ENCODE assay signal across 8 cellular contexts in the genomic region with DNA sequence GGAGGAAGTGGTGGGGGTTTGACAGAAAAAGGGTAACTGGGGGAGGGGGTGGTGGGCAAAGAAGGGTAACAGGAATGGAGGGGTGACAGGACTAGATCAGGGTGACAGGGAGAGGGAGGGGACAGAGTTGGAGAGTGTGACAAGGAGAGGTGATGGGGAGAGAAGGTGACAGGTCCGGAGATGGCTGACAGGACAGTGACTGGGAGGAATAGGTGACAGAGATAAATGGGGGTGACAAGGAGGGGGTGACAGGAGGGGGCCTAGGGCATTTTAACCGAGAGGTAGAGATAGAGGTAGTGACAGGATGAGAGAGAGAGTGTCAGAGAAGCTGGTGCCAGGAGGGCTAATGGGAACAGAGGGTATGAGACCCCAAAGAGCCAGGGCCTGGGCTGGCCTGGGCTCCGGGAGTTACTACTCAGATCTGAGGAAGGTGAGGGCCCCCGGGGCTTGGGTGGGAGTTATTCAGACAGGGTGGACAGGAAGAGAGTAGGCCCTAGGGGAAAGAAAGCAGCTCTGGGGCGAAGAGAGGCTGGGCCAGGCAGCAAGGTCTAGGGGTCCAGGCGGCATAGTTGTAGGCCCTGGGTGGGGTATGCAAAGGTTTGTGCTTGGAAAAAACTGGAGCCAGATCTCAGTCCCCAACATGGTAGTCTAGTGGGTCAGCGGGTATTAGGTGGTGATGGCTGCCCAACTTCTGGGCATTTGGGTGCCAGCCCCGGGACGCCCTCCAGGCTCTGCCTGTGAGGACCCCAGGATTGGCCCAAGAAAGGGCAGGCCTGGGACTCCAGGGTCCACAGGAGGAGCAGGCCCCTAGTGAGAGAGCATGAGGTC. TPM values are rescaled to one million over a fixed set of nuclear protein-coding genes. Genes with fewer than 3 reads are reported as not detected.
DNase-seq lines count a peak whose midpoint lies in the region; ATAC-seq and TF ChIP-seq lines count a peak whose summit lies in the region.

No MANE protein-coding gene starts in this region.

- H3K4me1 Mint-ChIP-seq in activated CD8-positive, alpha-beta memory T cell treated with anti-CD3 and anti-CD28 coated beads, Interleukin-2, amount 10 ng/mL, durations not matched to agents 7 days and 5 days = peaks cover 30% of the 10 kb centered on the region

- peaks cover 9% of the 10 kb centered on the region for H3K36me3 Mint-ChIP-seq in activated CD8-positive, alpha-beta memory T cell treated with anti-CD3 and anti-CD28 coated beads, Interleukin-2, amount 10 ng/mL, durations not matched to agents 7 days and 5 days

- H3K4me3 Mint-ChIP-seq in activated CD8-positive, alpha-beta memory T cell treated with anti-CD3 and anti-CD28 coated beads, Interleukin-2, amount 10 ng/mL, durations not matched to agents 7 days and 5 days = no peak overlapping the region

- H3K27ac ChIP-seq in adrenal gland (peak overlapping the region; percentile 86 to 96 (median 92)), testis (peak overlapping the region; percentile 91)

- no peak for DNase-seq in activated CD8-positive, alpha-beta memory T cell treated with anti-CD3 and anti-CD28 coated beads, Interleukin-2, amount 10 ng/mL, durations not matched to agents 7 days and 5 days
- no peak for DNase-seq in activated CD8-positive, alpha-beta memory T cell treated with anti-CD3 and anti-CD28 coated beads, Interleukin-2, amount 50 U/mL, for 48 hours
- DNase-seq in adrenal gland = peak in 5 of 7 donors; percentile 45 to 68 (median 49)
- DNase-seq in left colon = peak; percentile 39 to 46
- DNase-seq in testis = no peak
- no peak for DNase-seq in NK-92 treated with Interleukin-12 subunit alpha and Interleukin-12 subunit beta, amount 100 ng/mL, for 24 hours (lab: John Stamatoyannopoulos, UW)

- intact Hi-C loops in adrenal gland (cut with DNase I) = loop anchor here in 1 of 2 donors (2.0 kb wide), 1 partner anchor 15 kb away; a partner anchor contains a TSS
- intact Hi-C loops in left colon (cut with DNase I, micrococcal nuclease) = no loop called here
- intact Hi-C loops in testis (cut with DNase I; ENCODE audit: low total_unique reads) = no loop called here

- no peak for TF ChIP-seq POLR2A in adrenal gland (IDR thresholded peaks at IDR 0.05)
- no peak for TF ChIP-seq POLR2A in testis (IDR thresholded peaks at IDR 0.05)

- H3K9me3 ChIP-seq in adrenal gland (replicated peaks in 1 of 3) (no peaks in the 10 kb centered on the region), testis (no peaks in the 10 kb centered on the region)

- CTCF ChIA-PET in activated CD8-positive, alpha-beta memory T cell treated with anti-CD3 and anti-CD28 coated beads, Interleukin-2, amount 10 ng/mL, durations not matched to agents 7 days and 5 days (lab: Charles Lee) = interaction anchor here (0.9 to 3.2 kb wide), 14 partner anchors 9 to 161 kb away, joined by 3 to 44 read pairs (median 5); a partner anchor contains a TSS

- no peaks in the 10 kb centered on the region for H3K27me3 Mint-ChIP-seq in activated CD8-positive, alpha-beta memory T cell treated with anti-CD3 and anti-CD28 coated beads, Interleukin-2, amount 10 ng/mL, durations not matched to agents 7 days and 5 days

- TF ChIP-seq CTCF in adrenal gland (IDR thresholded peaks at IDR 0.05) (no peak), testis (IDR thresholded peaks at IDR 0.05) (no peak)

- H3K27me3 ChIP-seq in adrenal gland = no peaks in the 10 kb centered on the region
- no peaks in the 10 kb centered on the region for H3K27me3 ChIP-seq in testis

- peak overlapping the region; percentile 99 for H3K27ac Mint-ChIP-seq in activated CD8-positive, alpha-beta memory T cell treated with anti-CD3 and anti-CD28 coated beads, Interleukin-2, amount 10 ng/mL, durations not matched to agents 7 days and 5 days

- 13 to 31% (median 28%) methylated on average over 6 to 9 of the region's 9 CpGs for WGBS in adrenal gland, 4 donors
- WGBS in testis, 2 donors = 36 to 42% methylated on average over 9 of the region's 9 CpGs

- H3K4me1 ChIP-seq in adrenal gland (replicated peaks in 1 of 2) = peaks cover 24 to 31% of the 10 kb centered on the region in 2 donors
- peaks cover 19% of the 10 kb centered on the region for H3K4me1 ChIP-seq in testis

- no peak for ATAC-seq in activated CD8-positive, alpha-beta memory T cell treated with anti-CD3 and anti-CD28 coated beads, Interleukin-2, amount 10 ng/mL, durations not matched to agents 7 days and 5 days
- ATAC-seq in left colon = no peak
- ATAC-seq in HG02623 (IDR thresholded peaks at IDR 0.05; ENCODE audit: unreplicated experiment) = no peak
- no peak for ATAC-seq in GM18873 (IDR thresholded peaks at IDR 0.05; ENCODE audit: low FRiP score, unreplicated experiment)

- peak overlapping the region in 2 of 4 donors; percentile 56 to 81 for H3K4me3 ChIP-seq in adrenal gland
- peak overlapping the region; percentile 68 to 84 for H3K4me3 ChIP-seq in testis

- H3K9me3 Mint-ChIP-seq in activated CD8-positive, alpha-beta memory T cell treated with anti-CD3 and anti-CD28 coated beads, Interleukin-2, amount 10 ng/mL, durations not matched to agents 7 days and 5 days (ENCODE audit: low read depth) = no peaks in the 10 kb centered on the region

- H3K36me3 ChIP-seq in adrenal gland (replicated peaks in 1 of 2) (peaks cover 0 to 33% of the 10 kb centered on the region in 2 donors), testis (ENCODE audit: low read depth, missing control alignments) (no peaks in the 10 kb centered on the region)

RNA-seq across cellular contexts. Expression of a gene that starts 0.7 kb away (rescaled TPM):
- total RNA-seq in activated CD8-positive, alpha-beta memory T cell treated with anti-CD3 and anti-CD28 coated beads, Interleukin-2, amount 10 ng/mL, durations not matched to agents 7 days and 5 days = 10 to 100 TPM; 67.3 to 77.3 TPM
- total RNA-seq in adrenal gland = 100 to 1,000 TPM in 1 of 8 donors, 10 to 100 TPM in 7; 48.7 to 119 (median 72.7) TPM
- polyA plus RNA-seq in adrenal gland = 100 to 1,000 TPM in 1 of 3 donors, 10 to 100 TPM in 2; 13.3 to 171 (median 61.7) TPM
- total RNA-seq in left colon = 10 to 100 TPM; 43.0 to 47.9 TPM
- total RNA-seq in testis = 100 to 1,000 TPM; 163 to 181 TPM
- polyA plus RNA-seq in testis (ENCODE audit: insufficient read depth, low read depth, low replicate concordance) = 95.6 TPM

RNA-seq across cellular contexts. Expression of a gene that starts 14.8 kb away (rescaled TPM):
- total RNA-seq in activated CD8-positive, alpha-beta memory T cell treated with anti-CD3 and anti-CD28 coated beads, Interleukin-2, amount 10 ng/mL, durations not matched to agents 7 days and 5 days = 10 to 100 TPM; 43.5 to 58.7 TPM
- 10 to 100 TPM; 27.0 to 71.2 (median 55.1) TPM for total RNA-seq in adrenal gland
- 100 to 1,000 TPM in 1 of 3 donors, 10 to 100 TPM in 2; 14.3 to 147 (median 44.1) TPM for polyA plus RNA-seq in adrenal gland
- 10 to 100 TPM; 40.8 to 50.1 TPM for total RNA-seq in left colon
- 100 to 1,000 TPM in 1 of 2 donors, 10 to 100 TPM in 1; 85.4 to 120 TPM for total RNA-seq in testis
- polyA plus RNA-seq in testis (ENCODE audit: insufficient read depth, low read depth, low replicate concordance) = 59.6 TPM

RNA-seq across cellular contexts. Expression of a gene that starts 27.3 kb away (rescaled TPM):
- total RNA-seq in activated CD8-positive, alpha-beta memory T cell treated with anti-CD3 and anti-CD28 coated beads, Interleukin-2, amount 10 ng/mL, durations not matched to agents 7 days and 5 days = 10 to 100 TPM; 47.3 to 53.8 TPM
- total RNA-seq in adrenal gland = 10 to 100 TPM; 19.5 to 61.9 (median 45.1) TPM
- 10 to 100 TPM; 51.0 to 94.9 (median 65.5) TPM for polyA plus RNA-seq in adrenal gland
- 10 to 100 TPM; 40.9 to 43.3 TPM for total RNA-seq in left colon
- total RNA-seq in testis = 10 to 100 TPM; 54.3 to 64.3 TPM
- 98.1 TPM for polyA plus RNA-seq in testis (ENCODE audit: insufficient read depth, low read depth, low replicate concordance)

RNA-seq across cellular contexts. Expression of a gene that starts 32.2 kb away (rescaled TPM):
- total RNA-seq in activated CD8-positive, alpha-beta memory T cell treated with anti-CD3 and anti-CD28 coated beads, Interleukin-2, amount 10 ng/mL, durations not matched to agents 7 days and 5 days = 1 to 10 TPM in 1 of 2 experiments, under 1 TPM in 1; 0.89 to 1.1 TPM
- total RNA-seq in adrenal gland (1 to 10 TPM in 7 of 8 donors, under 1 TPM in 1; 0.78 to 2.5 (median 1.6) TPM), left colon (under 1 TPM; 0.49 to 0.50 TPM), testis (10 to 100 TPM; 16.8 to 18.3 TPM)
- polyA plus RNA-seq in adrenal gland (1 to 10 TPM in 2 of 3 donors, under 1 TPM in 1; 0.51 to 2.3 (median 1.2) TPM), testis (ENCODE audit: insufficient read depth, low read depth, low replicate concordance) (37.4 TPM)

RNA-seq across cellular contexts. Expression of a gene that starts 32.7 kb away (rescaled TPM):
- total RNA-seq in activated CD8-positive, alpha-beta memory T cell treated with anti-CD3 and anti-CD28 coated beads, Interleukin-2, amount 10 ng/mL, durations not matched to agents 7 days and 5 days = 10 to 100 TPM; 38.0 to 38.9 TPM
- total RNA-seq in adrenal gland (10 to 100 TPM; 22.7 to 41.3 (median 33.4) TPM), left colon (10 to 100 TPM; 25.9 to 40.5 TPM), testis (10 to 100 TPM; 50.7 to 66.7 TPM)
- polyA plus RNA-seq in adrenal gland (10 to 100 TPM; 15.9 to 56.4 (median 37.0) TPM), testis (ENCODE audit: insufficient read depth, low read depth, low replicate concordance) (45.1 TPM)

Comparison
In these comparisons a context has a peak if more than half of its experiments do, and no peak if none do; other contexts are left out.
1. DNase-seq: peak in adrenal gland (5 of 7) and left colon (2 of 2); none in activated CD8-positive, alpha-beta memory T cell treated with anti-CD3 and anti-CD28 coated beads, Interleukin-2, amount 10 ng/mL, durations not matched to agents 7 days and 5 days (single experiment), activated CD8-positive, alpha-beta memory T cell treated with anti-CD3 and anti-CD28 coated beads, Interleukin-2, amount 50 U/mL, for 48 hours (single experiment), testis (single experiment) and NK-92 treated with Interleukin-12 subunit alpha and Interleukin-12 subunit beta, amount 100 ng/mL, for 24 hours (single experiment).